ENCODE assay signal across 19 cellular contexts in genomic region chr14:68557648-68558047, GRCh38.
"Had no signal": no experiment of that assay in that cellular context is flagged by ENCODE, and none has a peak within 500 bp of the region (broad histone marks: within the 10 kb centered on the region; RNA-seq: fewer than 3 reads in every experiment).

No MANE protein-coding gene starts in this region.

- H3K4me3 ChIP-seq: coronary artery, dorsolateral prefrontal cortex, left ventricle myocardium inferior, lower lobe of right lung, ovary, right atrium auricular region, sigmoid colon, skin epidermis, testis, tibial nerve had no signal

- H3K9me3 ChIP-seq: left ventricle myocardium inferior, lower lobe of right lung, ovary, right atrium auricular region, sigmoid colon, testis, tibial nerve had no signal

- H3K9me3 Mint-ChIP-seq: immature natural killer cell; naive thymus-derived CD4-positive, alpha-beta T cell; stimulated activated naive CD8-positive, alpha-beta T cell treated with anti-CD3 and anti-CD28 coated beads, Interleukin-15, amount 100 ng/mL, for 72 hours had no signal

- H3K27me3 Mint-ChIP-seq: naive thymus-derived CD4-positive, alpha-beta T cell; stimulated activated naive B cell treated with anti-CD40 and anti-IgM and Interleukin-4, amounts not matched to agents 10 μg/mL and 1 μg/mL and 100 μg/mL, for 72 hours; stimulated activated naive CD8-positive, alpha-beta T cell treated with anti-CD3 and anti-CD28 coated beads, Interleukin-15, amount 100 ng/mL, for 72 hours had no signal

- FAIRE-seq: keratinocyte had no signal

- H3K36me3 ChIP-seq: left ventricle myocardium inferior, lower lobe of right lung, ovary, right atrium auricular region, sigmoid colon, tibial nerve had no signal

- H3K4me3 Mint-ChIP-seq: immature natural killer cell; naive thymus-derived CD4-positive, alpha-beta T cell; stimulated activated naive B cell treated with anti-CD40 and anti-IgM and Interleukin-4, amounts not matched to agents 10 μg/mL and 1 μg/mL and 100 μg/mL, for 72 hours; stimulated activated naive CD8-positive, alpha-beta T cell treated with anti-CD3 and anti-CD28 coated beads, Interleukin-15, amount 100 ng/mL, for 72 hours had no signal

- DNase-seq: dorsolateral prefrontal cortex; effector CD8-positive, alpha-beta T cell; immature natural killer cell; left ventricle myocardium inferior; lower lobe of right lung; mesendoderm; naive thymus-derived CD4-positive, alpha-beta T cell; sigmoid colon; stimulated activated CD4-positive, alpha-beta T cell treated with anti-CD3 and anti-CD28 coated beads, Interleukin-2, amount 100 ng/mL, for 24 hours; stimulated activated CD4-positive, alpha-beta T cell treated with anti-CD3 and anti-CD28 coated beads, Interleukin-4, amount 100 ng/mL, for 4 hours; stimulated activated naive B cell treated with anti-CD40 and anti-IgM and Interleukin-4, amounts not matched to agents 10 μg/mL and 1 μg/mL and 100 μg/mL, for 72 hours; stimulated activated naive CD8-positive, alpha-beta T cell treated with anti-CD3 and anti-CD28 coated beads, Interleukin-15, amount 100 ng/mL, for 72 hours; testis had no signal

- H3K27ac ChIP-seq: coronary artery, dorsolateral prefrontal cortex, left ventricle myocardium inferior, lower lobe of right lung, ovary, right atrium auricular region, sigmoid colon, skin epidermis, testis, tibial nerve had no signal

- H3K27ac Mint-ChIP-seq: stimulated activated naive B cell treated with anti-CD40 and anti-IgM and Interleukin-4, amounts not matched to agents 10 μg/mL and 1 μg/mL and 100 μg/mL, for 72 hours; stimulated activated naive CD8-positive, alpha-beta T cell treated with anti-CD3 and anti-CD28 coated beads, Interleukin-15, amount 100 ng/mL, for 72 hours had no signal

- H3K27me3 ChIP-seq: dorsolateral prefrontal cortex, ovary, right atrium auricular region, sigmoid colon, testis, tibial nerve had no signal
